23 cellular contexts compared by ENCODE assay signal in genomic region chr2:219887870-219888269, GRCh38.
DNase-seq lines count a peak whose midpoint lies in the region; ATAC-seq and TF ChIP-seq lines count a peak whose summit lies in the region.
"Had no signal": no experiment of that assay in that cellular context is flagged by ENCODE, and none has a peak within 500 bp of the region (broad histone marks: within the 10 kb centered on the region; RNA-seq: fewer than 3 reads in every experiment).

No MANE protein-coding gene starts in this region.

- in situ Hi-C loops in GM23248 (cut with MboI): no loop called here

- ATAC-seq in PC-3: no peak
- ATAC-seq: A549, HepG2 had no signal

- TF ChIP-seq CTCF in PC-3 (conservative IDR thresholded peaks at IDR 0.05; ENCODE audit: low read depth, low read length) (no peak), neural progenitor cell (IDR thresholded peaks at IDR 0.05) (no peak)

- H3K4me1 ChIP-seq in GM23248 (ENCODE audit: insufficient read depth) (no peaks in the 10 kb centered on the region), PC-3 (ENCODE audit: insufficient read depth, low read length) (peaks cover 12% of the 10 kb centered on the region), neural progenitor cell (peaks cover 10% of the 10 kb centered on the region)
- H3K4me1 ChIP-seq: A549 had no signal

- BruUV-seq in PC-3 (replicated peaks; lab: Mats Ljungman, UMichigan): no TSS peak

- no peaks in the 10 kb centered on the region for H3K36me3 Mint-ChIP-seq in neural progenitor cell
- H3K36me3 Mint-ChIP-seq: CD4-positive, CD25-positive, alpha-beta regulatory T cell had no signal

- H3K9me2 ChIP-seq in GM23248 (ENCODE audit: insufficient read depth) (no peaks in the 10 kb centered on the region), PC-3 (replicated peaks; ENCODE audit: low read length) (no peaks in the 10 kb centered on the region)
- H3K9me2 ChIP-seq: SK-N-SH had no signal

- CTCF ChIA-PET in PC-3 (lab: Charles Lee): interaction anchor here (0.6 kb wide), 1 partner anchor 468 kb away, joined by 3 read pairs; no protein-coding TSS in a partner anchor

- no peaks in the 10 kb centered on the region for H3F3A ChIP-seq in GM23248 (ENCODE audit: insufficient read depth)
- H3F3A ChIP-seq in PC-3 (ENCODE audit: low read length, unreplicated experiment): no peaks in the 10 kb centered on the region
- H3F3A ChIP-seq in neural progenitor cell (ENCODE audit: low read depth): no peaks in the 10 kb centered on the region

- H3K36me3 ChIP-seq in GM23248 (ENCODE audit: low read depth) (no peaks in the 10 kb centered on the region), PC-3 (ENCODE audit: low read depth, low read length) (no peaks in the 10 kb centered on the region), neural progenitor cell (no peaks in the 10 kb centered on the region)

- DNase-seq in Daoy (ENCODE audit: low read depth) (peak; percentile 5), GM23248 (peak; percentile 8), PC-3 (peak; percentile 72), islet precursor cell (peak; percentile 20), neural progenitor cell (ENCODE audit: low spot score) (no peak), HK-2 (ENCODE audit: unreplicated experiment) (no peak), RKO (ENCODE audit: low spot score) (no peak)
- DNase-seq: CD4-positive, CD25-positive, alpha-beta regulatory T cell; DMS79; H7; KBM-7; NCI-H1092 treated with DMSO at 0.1 percent for 48 hours; NCI-H1436 treated with DMSO at 0.1 percent for 48 hours; NCI-H1930; NCI-H345; NCI-H524; NCI-H774; PC-9; SIG-M5; SK-N-SH had no signal

- intact Hi-C loops in PC-3 (cut with micrococcal nuclease): no loop called here

- H3K9ac ChIP-seq in GM23248 (no peak overlapping the region), PC-3 (ENCODE audit: low read length) (no peak overlapping the region; the same call in 1 of the 2 replicates), neural progenitor cell (no peak overlapping the region)
- H3K9ac ChIP-seq: SK-N-SH had no signal

- H3K79me2 ChIP-seq in GM23248 (ENCODE audit: insufficient read depth) (no peaks in the 10 kb centered on the region), PC-3 (ENCODE audit: low read length) (no peaks in the 10 kb centered on the region), neural progenitor cell (ENCODE audit: low read depth) (no peaks in the 10 kb centered on the region)

- WGBS in GM23248 (ENCODE audit: low coverage in 1 of 2, low lambda C conversion rate in 2 of 2, missing lambda C conversion rate in 2 of 2), 2 experiments: 42 to 44% methylated on average over 4 of the region's 4 CpGs

- no peak overlapping the region for H3K4me2 ChIP-seq in GM23248 (ENCODE audit: unreplicated experiment)
- H3K4me2 ChIP-seq in PC-3 (ENCODE audit: low read length): peak overlapping the region; percentile 33
- H3K4me2 ChIP-seq in neural progenitor cell: no peak overlapping the region
- H3K4me2 ChIP-seq: A549, PC-9, SK-N-SH had no signal

- no peak overlapping the region for H3K27ac Mint-ChIP-seq in neural progenitor cell
- H3K27ac Mint-ChIP-seq: B cell; CD4-positive, CD25-positive, alpha-beta regulatory T cell had no signal

- POLR2A ChIA-PET in PC-3 (lab: Charles Lee; ENCODE audit: unreplicated experiment): no interaction called here

- H3K9me3 ChIP-seq in GM23248 (ENCODE audit: low read depth): no peaks in the 10 kb centered on the region
- no peaks in the 10 kb centered on the region for H3K9me3 ChIP-seq in PC-3 (ENCODE audit: low read length)
- no peaks in the 10 kb centered on the region for H3K9me3 ChIP-seq in neural progenitor cell (ENCODE audit: low read depth)
- H3K9me3 ChIP-seq: SK-N-SH had no signal

- H3K9me3 Mint-ChIP-seq in neural progenitor cell: no peaks in the 10 kb centered on the region

- peaks cover 6% of the 10 kb centered on the region; the same call in 1 of the 2 replicates for H3K27me3 ChIP-seq in GM23248 (replicated peaks; ENCODE audit: insufficient read depth)
- no peaks in the 10 kb centered on the region for H3K27me3 ChIP-seq in PC-3 (ENCODE audit: low read length)
- H3K27me3 ChIP-seq in neural progenitor cell: no peaks in the 10 kb centered on the region

- no peaks in the 10 kb centered on the region for H3K27me3 Mint-ChIP-seq in neural progenitor cell (ENCODE audit: insufficient read depth, low read depth)
- H3K27me3 Mint-ChIP-seq: B cell had no signal

- H3K27ac ChIP-seq in GM23248 (no peak overlapping the region), PC-3 (ENCODE audit: low read length) (peak overlapping the region; percentile 42; the same call in 1 of the 2 replicates), neural progenitor cell (no peak overlapping the region)
- H3K27ac ChIP-seq: A549, PC-9 had no signal

- peaks cover 5% of the 10 kb centered on the region for H3K4me1 Mint-ChIP-seq in neural progenitor cell
- H3K4me1 Mint-ChIP-seq: B cell; CD4-positive, CD25-positive, alpha-beta regulatory T cell had no signal

- H3K4me3 Mint-ChIP-seq in neural progenitor cell: no peak overlapping the region
- H3K4me3 Mint-ChIP-seq: B cell; CD4-positive, CD25-positive, alpha-beta regulatory T cell had no signal

- H3K4me3 ChIP-seq in GM23248 (no peak overlapping the region), PC-3 (ENCODE audit: low read length) (no peak overlapping the region), neural progenitor cell (no peak overlapping the region)
- H3K4me3 ChIP-seq: A549, PC-9 had no signal

- H2AFZ ChIP-seq in GM23248 (no peak overlapping the region), PC-3 (ENCODE audit: low read length) (0 out of 2 replicates have a peak overlapping the region, but pooled peaks have one; percentile 28), neural progenitor cell (replicated peaks) (no peak overlapping the region)
- H2AFZ ChIP-seq: PC-9 had no signal

- H4K20me1 ChIP-seq in GM23248 (ENCODE audit: insufficient read depth): no peaks in the 10 kb centered on the region
- no peaks in the 10 kb centered on the region for H4K20me1 ChIP-seq in PC-3 (ENCODE audit: low read length)
- no peaks in the 10 kb centered on the region for H4K20me1 ChIP-seq in neural progenitor cell (ENCODE audit: low read depth)

Comparison
In these comparisons a context has a peak if more than half of its experiments do, and no peak if none do; other contexts are left out.
1. DNase-seq: peak in Daoy (single experiment), GM23248 (single experiment), PC-3 (single experiment) and islet precursor cell (single experiment); none in neural progenitor cell (single experiment), HK-2 (single experiment) and RKO (single experiment).